ENCODE assay signal across 23 cellular contexts in genomic region chr4:184675018-184675417, GRCh38.
"Had no signal": no experiment of that assay in that cellular context is flagged by ENCODE, and none has a peak within 500 bp of the region (broad histone marks: within the 10 kb centered on the region; RNA-seq: fewer than 3 reads in every experiment).

No MANE protein-coding gene starts in this region.

- FAIRE-seq: colon, endothelial cell of umbilical vein, frontal cortex, kidney had no signal

- H3K4me2 ChIP-seq: hepatocyte had no signal

- H3K4me3 ChIP-seq: coronary artery, dorsolateral prefrontal cortex, esophagus muscularis mucosa, gastroesophageal sphincter, heart left ventricle, hepatocyte, left lung, lower lobe of right lung had no signal

- ATAC-seq: foreskin keratinocyte; gastroesophageal sphincter; heart left ventricle; left lung; left ventricle myocardium superior; lower lobe of right lung; naive thymus-derived CD4-positive, alpha-beta T cell had no signal

- H3K4me1 ChIP-seq: esophagus muscularis mucosa, gastroesophageal sphincter, heart left ventricle, left lung, lower lobe of right lung had no signal

- DNase-seq: dermis blood vessel endothelial cell; dorsolateral prefrontal cortex; effector CD4-positive, alpha-beta T cell; effector memory CD4-positive, alpha-beta T cell; foreskin keratinocyte; heart left ventricle; hypothalamus; immature natural killer cell; islet precursor cell; kidney; kidney glomerular epithelial cell; left lung; left ventricle myocardium superior; lower lobe of right lung; mesenchymal stem cell; naive thymus-derived CD4-positive, alpha-beta T cell had no signal

- H2AFZ ChIP-seq: hepatocyte had no signal

- H3K9me3 ChIP-seq: esophagus muscularis mucosa, gastroesophageal sphincter, heart left ventricle, left lung, lower lobe of right lung had no signal

- H3K27me3 ChIP-seq: dorsolateral prefrontal cortex, esophagus muscularis mucosa, foreskin keratinocyte, gastroesophageal sphincter, heart left ventricle, hepatocyte, left lung had no signal

- H3K27ac ChIP-seq: coronary artery, dorsolateral prefrontal cortex, esophagus muscularis mucosa, foreskin keratinocyte, gastroesophageal sphincter, heart left ventricle, hepatocyte, left lung, lower lobe of right lung had no signal
